Comparison of ENCODE assay signal across 8 cellular contexts in genomic region chr3:45929042-45929679, GRCh38. TPM values are rescaled to one million over a fixed set of nuclear protein-coding genes. Genes with fewer than 3 reads are reported as not detected.
DNase-seq lines count a peak whose midpoint lies in the region; ATAC-seq and TF ChIP-seq lines count a peak whose summit lies in the region.

No MANE protein-coding gene starts in this region.

- no peak overlapping the region for H3K4me3 Mint-ChIP-seq in activated T-helper 1 cell treated with anti-CD3 and anti-CD28 coated beads, Interleukin-12 subunit alpha, Interleukin-12 subunit beta, Interleukin-2, Interleukin-4 antibody, amounts not matched to agents 30 ng/mL and 10 ng/mL and 1 ng/mL, durations not matched to agents 14 hours and 24 hours and 36 hours

- H3K4me1 ChIP-seq in Peyer's patch (no peaks in the 10 kb centered on the region), sigmoid colon (no peaks in the 10 kb centered on the region)

- no peak overlapping the region for H3K27ac ChIP-seq in Peyer's patch
- no peak overlapping the region for H3K27ac ChIP-seq in sigmoid colon
- no peak overlapping the region for H3K27ac ChIP-seq in coronary artery

- no peak overlapping the region for H3K27ac Mint-ChIP-seq in activated T-helper 1 cell treated with anti-CD3 and anti-CD28 coated beads, Interleukin-12 subunit alpha, Interleukin-12 subunit beta, Interleukin-2, Interleukin-4 antibody, amounts not matched to agents 30 ng/mL and 10 ng/mL and 1 ng/mL, durations not matched to agents 14 hours and 24 hours and 36 hours

- no peaks in the 10 kb centered on the region for H3K9me3 ChIP-seq in Peyer's patch
- H3K9me3 ChIP-seq in sigmoid colon: no peaks in the 10 kb centered on the region

- no peaks in the 10 kb centered on the region for H3K9me3 Mint-ChIP-seq in activated T-helper 1 cell treated with anti-CD3 and anti-CD28 coated beads, Interleukin-12 subunit alpha, Interleukin-12 subunit beta, Interleukin-2, Interleukin-4 antibody, amounts not matched to agents 30 ng/mL and 10 ng/mL and 1 ng/mL, durations not matched to agents 14 hours and 24 hours and 36 hours

- TF ChIP-seq CTCF in AG10803 (conservative IDR thresholded peaks at IDR 0.05; ENCODE audit: low read length) (peak; percentile 81), Peyer's patch (IDR thresholded peaks at IDR 0.05) (peak; percentile 57 to 81 (median 69)), sigmoid colon (IDR thresholded peaks at IDR 0.05) (peak in 3 of 4 experiments; percentile 13 to 49 (median 34)), coronary artery (IDR thresholded peaks at IDR 0.05) (no peak)

- TF ChIP-seq POLR2A in Peyer's patch (IDR thresholded peaks at IDR 0.05) (no peak), sigmoid colon (IDR thresholded peaks at IDR 0.05) (no peak)

- 74 to 76% methylated on average over 9 of the region's 9 CpGs for WGBS in sigmoid colon, 2 donors

- peaks cover 77% of the 10 kb centered on the region for H3K36me3 Mint-ChIP-seq in activated T-helper 1 cell treated with anti-CD3 and anti-CD28 coated beads, Interleukin-12 subunit alpha, Interleukin-12 subunit beta, Interleukin-2, Interleukin-4 antibody, amounts not matched to agents 30 ng/mL and 10 ng/mL and 1 ng/mL, durations not matched to agents 14 hours and 24 hours and 36 hours (ENCODE audit: low read depth)

- no peak for TF ChIP-seq EP300 in sigmoid colon (IDR thresholded peaks at IDR 0.05)

- DNase-seq in AG10803 (ENCODE audit: low read depth): peak; percentile 16
- DNase-seq in GM19240 (ENCODE audit: insufficient read length, low spot score): peak; percentile 83
- DNase-seq in Peyer's patch: peak; percentile 61 to 76 (median 69)
- peak; percentile 47 for DNase-seq in activated T-helper 1 cell treated with anti-CD3 and anti-CD28 coated beads, Interleukin-12 subunit alpha, Interleukin-12 subunit beta, Interleukin-2, Interleukin-4 antibody, amounts not matched to agents 30 ng/mL and 10 ng/mL and 1 ng/mL, durations not matched to agents 14 hours and 24 hours and 36 hours (ENCODE audit: low spot score)
- no peak for DNase-seq in Right ventricle myocardium inferior (ENCODE audit: missing footprints)
- peak; percentile 65 for DNase-seq in sigmoid colon
- no peak for DNase-seq in coronary artery (ENCODE audit: low spot score)

- ATAC-seq in Right ventricle myocardium inferior: peak; percentile 43
- no peak for ATAC-seq in HG03342 (IDR thresholded peaks at IDR 0.05; ENCODE audit: unreplicated experiment)

- H3K27me3 ChIP-seq in Peyer's patch: no peaks in the 10 kb centered on the region
- H3K27me3 ChIP-seq in sigmoid colon: no peaks in the 10 kb centered on the region

- peaks cover 0 to 76% (median 0%) of the 10 kb centered on the region in 3 donors for H3K36me3 ChIP-seq in Peyer's patch
- peaks cover 30 to 100% (median 39%) of the 10 kb centered on the region in 4 donors for H3K36me3 ChIP-seq in sigmoid colon

- intact Hi-C loops in activated T-helper 1 cell treated with anti-CD3 and anti-CD28 coated beads, Interleukin-12 subunit alpha, Interleukin-12 subunit beta, Interleukin-2, Interleukin-4 antibody, amounts not matched to agents 30 ng/mL and 10 ng/mL and 1 ng/mL, durations not matched to agents 14 hours and 24 hours and 36 hours (cut with micrococcal nuclease): loop anchor here (1.0 to 5.0 kb wide), 2 partner anchors 168 to 417 kb away; no protein-coding TSS in a partner anchor
- intact Hi-C loops in Right ventricle myocardium inferior (cut with DNase I): no loop called here
- intact Hi-C loops in sigmoid colon (cut with DNase I): no loop called here

- H3K27me3 Mint-ChIP-seq in activated T-helper 1 cell treated with anti-CD3 and anti-CD28 coated beads, Interleukin-12 subunit alpha, Interleukin-12 subunit beta, Interleukin-2, Interleukin-4 antibody, amounts not matched to agents 30 ng/mL and 10 ng/mL and 1 ng/mL, durations not matched to agents 14 hours and 24 hours and 36 hours (ENCODE audit: insufficient read depth): no peaks in the 10 kb centered on the region

- H3K4me3 ChIP-seq in AG10803 (ENCODE audit: low read length): no peak overlapping the region
- H3K4me3 ChIP-seq in Peyer's patch: no peak overlapping the region
- H3K4me3 ChIP-seq in sigmoid colon: no peak overlapping the region
- H3K4me3 ChIP-seq in coronary artery: no peak overlapping the region

- H3K4me1 Mint-ChIP-seq in activated T-helper 1 cell treated with anti-CD3 and anti-CD28 coated beads, Interleukin-12 subunit alpha, Interleukin-12 subunit beta, Interleukin-2, Interleukin-4 antibody, amounts not matched to agents 30 ng/mL and 10 ng/mL and 1 ng/mL, durations not matched to agents 14 hours and 24 hours and 36 hours (ENCODE audit: low read depth): no peaks in the 10 kb centered on the region

RNA-seq across cellular contexts. Expression of gene CXCR6, which starts 14.1 kb away (rescaled TPM):
- total RNA-seq in Peyer's patch (1 to 10 TPM in 3 of 4 donors, not detected in 1; 1.7 to 3.6 (median 2.5) TPM), Right ventricle myocardium inferior (0.19 TPM), sigmoid colon (under 1 TPM in 3 of 4 donors, not detected in 1; 0.36 to 0.95 (median 0.49) TPM)
- 27.2 and 27.9 TPM in 2 replicates for total RNA-seq in activated T-helper 1 cell treated with anti-CD3 and anti-CD28 coated beads, Interleukin-12 subunit alpha, Interleukin-12 subunit beta, Interleukin-2, Interleukin-4 antibody, amounts not matched to agents 30 ng/mL and 10 ng/mL and 1 ng/mL, durations not matched to agents 14 hours and 24 hours and 36 hours
- 1 to 10 TPM in 1 of 3 donors, not detected in 2; 3.3 TPM for polyA plus RNA-seq in sigmoid colon

RNA-seq across cellular contexts. Expression of gene CCR9, which starts 42.8 kb away (rescaled TPM):
- 1 to 10 TPM; 2.1 to 7.4 (median 3.7) TPM for total RNA-seq in Peyer's patch
- total RNA-seq in activated T-helper 1 cell treated with anti-CD3 and anti-CD28 coated beads, Interleukin-12 subunit alpha, Interleukin-12 subunit beta, Interleukin-2, Interleukin-4 antibody, amounts not matched to agents 30 ng/mL and 10 ng/mL and 1 ng/mL, durations not matched to agents 14 hours and 24 hours and 36 hours: not detected in 2 replicates
- total RNA-seq in Right ventricle myocardium inferior: not detected
- total RNA-seq in sigmoid colon: not detected
- under 1 TPM in 1 of 3 donors, not detected in 2; 0.55 TPM for polyA plus RNA-seq in sigmoid colon

Comparison
In these comparisons a context has a peak if more than half of its experiments do, and no peak if none do; other contexts are left out.
1. DNase-seq: peak in AG10803 (single experiment), GM19240 (single experiment), Peyer's patch (3 of 3), activated T-helper 1 cell treated with anti-CD3 and anti-CD28 coated beads, Interleukin-12 subunit alpha, Interleukin-12 subunit beta, Interleukin-2, Interleukin-4 antibody, amounts not matched to agents 30 ng/mL and 10 ng/mL and 1 ng/mL, durations not matched to agents 14 hours and 24 hours and 36 hours (single experiment) and sigmoid colon (single experiment); none in Right ventricle myocardium inferior (single experiment) and coronary artery (single experiment).